19 cellular contexts compared by ENCODE assay signal in genomic region chr11:40247023-40247422, GRCh38.
"Had no signal": no experiment of that assay in that cellular context is flagged by ENCODE, and none has a peak within 500 bp of the region (broad histone marks: within the 10 kb centered on the region; RNA-seq: fewer than 3 reads in every experiment).

No MANE protein-coding gene starts in this region.

- H3K27me3 ChIP-seq: dorsolateral prefrontal cortex, hepatocyte, pancreas had no signal

- H3K27ac ChIP-seq: dorsolateral prefrontal cortex, hepatocyte, pancreas had no signal

- DNase-seq: cortex of kidney; dorsolateral prefrontal cortex; effector CD8-positive, alpha-beta T cell; foreskin melanocyte; head of caudate nucleus; left colon; left ventricle myocardium superior; mesenchymal stem cell; midbrain; occipital lobe; pancreas; right cardiac atrium; small intestine; stimulated activated CD4-positive, alpha-beta T cell treated with anti-CD3 and anti-CD28 coated beads, Interleukin-12 subunit alpha, Interleukin-12 subunit beta, amount 100 ng/mL, for 4 hours; stimulated activated naive CD4-positive, alpha-beta T cell treated with Interleukin-2 at 50 U/mL for 16 hours; trophoblast cell had no signal

- H2AFZ ChIP-seq: hepatocyte had no signal

- H3K36me3 ChIP-seq: pancreas had no signal

- H3K9me3 ChIP-seq: pancreas had no signal

- FAIRE-seq: pancreas, small intestine had no signal

- H3K4me3 ChIP-seq: dorsolateral prefrontal cortex, hepatocyte, lung, pancreas had no signal

- H3K4me2 ChIP-seq: hepatocyte had no signal

- H3K4me1 ChIP-seq: pancreas had no signal

- ATAC-seq: left colon; left ventricle myocardium superior; natural killer cell treated with Interleukin-12 subunit alpha and Interleukin-12 subunit beta and Interleukin-15 and Interleukin-18, amount 100 ng/mL, for 72 hours; pancreas; right cardiac atrium had no signal

- H3K79me2 ChIP-seq: hepatocyte had no signal
